Comparison of ENCODE assay signal across 8 cellular contexts in the genomic region with DNA sequence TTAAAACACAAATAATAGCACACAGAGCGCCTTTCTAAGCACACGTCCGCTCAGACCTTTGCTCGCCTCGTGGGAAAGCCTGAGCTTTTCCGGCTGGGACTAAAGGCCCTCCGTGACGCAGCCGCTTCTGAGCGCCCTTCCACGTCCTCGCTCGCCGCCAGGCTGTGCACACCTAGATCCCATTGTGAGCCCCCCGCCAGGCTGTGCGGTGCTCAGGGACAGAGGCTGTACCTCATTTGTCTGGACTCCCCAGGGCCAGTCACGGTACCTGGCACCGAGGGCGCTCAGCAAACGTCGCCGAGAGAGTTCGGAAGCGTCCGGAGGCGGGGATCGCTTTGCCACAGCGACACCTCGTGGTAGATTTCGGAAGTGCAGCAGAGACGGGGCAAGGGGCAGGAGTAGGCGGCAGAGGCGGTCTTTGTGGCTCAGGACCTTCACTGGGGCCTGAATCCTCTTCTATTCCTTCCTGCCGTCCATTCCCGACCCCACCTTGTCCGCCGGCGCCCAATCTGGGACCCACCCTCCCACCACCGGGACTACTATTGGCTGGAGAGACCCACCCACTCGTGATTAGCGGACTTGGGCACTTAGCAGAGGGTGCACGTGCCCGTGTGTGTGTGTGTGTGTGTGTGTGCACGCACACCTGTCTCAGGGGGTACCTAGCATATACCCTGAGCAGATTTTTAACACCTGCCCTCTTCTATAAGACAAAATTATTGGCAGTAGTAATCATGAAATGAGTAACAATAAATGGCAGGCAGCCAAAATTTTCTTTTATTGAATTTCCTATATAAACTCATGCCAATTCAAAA.
DNase-seq lines count a peak whose midpoint lies in the region; ATAC-seq and TF ChIP-seq lines count a peak whose summit lies in the region.

No MANE protein-coding gene starts in this region.

- intact Hi-C loops in mucosa of descending colon (cut with DNase I, micrococcal nuclease) = loop anchor here (2.0 to 5.0 kb wide), 2 partner anchors 72 to 73 kb away; no protein-coding TSS in a partner anchor

- no peaks in the 10 kb centered on the region for H3K36me3 ChIP-seq in mucosa of descending colon (ENCODE audit: low read depth)

- peak; percentile 97 for TF ChIP-seq CTCF in C4-2B (conservative IDR thresholded peaks at IDR 0.05)
- TF ChIP-seq CTCF in mucosa of descending colon (IDR thresholded peaks at IDR 0.05) = peak; percentile 98

- H3K9me3 ChIP-seq in mucosa of descending colon = no peaks in the 10 kb centered on the region

- DNase-seq in HK-2 (ENCODE audit: unreplicated experiment) (peak; percentile 86), NOMO-1 treated with DMSO at 0.1 percent for 48 hours (lab: John Stamatoyannopoulos, UW; ENCODE audit: unreplicated experiment) (peak; percentile 62), epidermal melanocyte (ENCODE audit: insufficient read length, low spot score) (peak; percentile 77), mucosa of descending colon (peak; percentile 83 to 94 (median 93))
- peak; percentile 82 for DNase-seq in activated CD8-positive, alpha-beta memory T cell treated with anti-CD3 and anti-CD28 coated beads, Interleukin-2, amount 50 U/mL, for 24 hours (ENCODE audit: extremely low read depth)
- DNase-seq in stimulated activated CD8-positive, alpha-beta memory T cell treated with anti-CD3 and anti-CD28 coated beads, Interleukin-2, amount 100 ng/mL, for 1 hour (ENCODE audit: low read depth in 2 of 2) = peak; percentile 80 to 81

- peak; percentile 87 for ATAC-seq in GM19372 (IDR thresholded peaks at IDR 0.05; ENCODE audit: low read depth, unreplicated experiment)
- ATAC-seq in mucosa of descending colon = peak; percentile 98

- no peak overlapping the region for H3K27ac ChIP-seq in C4-2B

- no peaks in the 10 kb centered on the region for H3K4me1 ChIP-seq in mucosa of descending colon (ENCODE audit: low read depth)

- H3K4me3 ChIP-seq in mucosa of descending colon = no peak overlapping the region
